In genomic region chr20:16528078-16528477, GRCh38 we compare ENCODE assay signal across 7 cellular contexts. TPM values are rescaled to one million over a fixed set of nuclear protein-coding genes. Genes with fewer than 3 reads are reported as not detected.
DNase-seq lines count a peak whose midpoint lies in the region; ATAC-seq and TF ChIP-seq lines count a peak whose summit lies in the region.

No MANE protein-coding gene starts in this region.

- no peaks in the 10 kb centered on the region for H3K36me3 ChIP-seq in HUES48 (ENCODE audit: control insufficient read depth, insufficient read depth, low read length)
- peaks cover 0 to 8% (median 0%) of the 10 kb centered on the region in 4 donors for H3K36me3 ChIP-seq in transverse colon

- H3K4me1 Mint-ChIP-seq in T-helper 17 cell, result no peaks in the 10 kb centered on the region

- WGBS in transverse colon (ENCODE audit: low coverage in 1 of 2), 2 donors, result 39 to 44% methylated on average over 4 to 5 of the region's 5 CpGs

- H3K27ac ChIP-seq in HUES48 (ENCODE audit: low read depth, low read length) (peak overlapping the region; percentile 70), transverse colon (peak overlapping the region; percentile 59 to 78 (median 74))

- H3K27me3 Mint-ChIP-seq in T-helper 17 cell, result no peaks in the 10 kb centered on the region

- H3K27me3 ChIP-seq in HUES48 (ENCODE audit: control insufficient read depth, insufficient read depth, low read length) (no peaks in the 10 kb centered on the region), transverse colon (no peaks in the 10 kb centered on the region)

- H3K4me1 ChIP-seq in HUES48 (ENCODE audit: control insufficient read depth, insufficient read depth, low read length) (peaks cover 34% of the 10 kb centered on the region), transverse colon (peaks cover 4 to 39% (median 17%) of the 10 kb centered on the region in 4 donors)

- H3K4me3 ChIP-seq in HUES48 (ENCODE audit: low read depth, low read length) (no peak overlapping the region), transverse colon (no peak overlapping the region)

- intact Hi-C loops in transverse colon (cut with DNase I; ENCODE audit: low total_unique reads), result no loop called here

- no peak overlapping the region for H3K4me3 Mint-ChIP-seq in T-helper 17 cell

- H3K9ac ChIP-seq in HUES48 (ENCODE audit: low read depth, low read length), result no peak overlapping the region

- TF ChIP-seq POLR2A in transverse colon (IDR thresholded peaks at IDR 0.05), result peak; percentile 43
- TF ChIP-seq POLR2A in GM18505 (IDR thresholded peaks at IDR 0.05; ENCODE audit: borderline replicate concordance, extremely low read depth, insufficient read depth, insufficient read length), result no peak

- in situ Hi-C loops in transverse colon (cut with MboI; ENCODE audit: low pct_ligation_motif_present in 1 of 4, low pct_unique_long_range_greater_than_20kb in 1 of 4, low sequenced_read_pairs in 3 of 4), result loop anchor here in 1 of 4 donors (25.0 kb wide), 1 partner anchor 184 kb away; no protein-coding TSS in a partner anchor

- no peak for ATAC-seq in GM18505 (IDR thresholded peaks at IDR 0.05; ENCODE audit: unreplicated experiment)
- ATAC-seq in T-helper 17 cell, result no peak

- H3K27ac Mint-ChIP-seq in T-helper 17 cell, result no peak overlapping the region

- no peak for TF ChIP-seq CTCF in transverse colon (IDR thresholded peaks at IDR 0.05)

- H3K36me3 Mint-ChIP-seq in T-helper 17 cell (ENCODE audit: low read depth), result peaks cover under 1% of the 10 kb centered on the region

- TF ChIP-seq EP300 in transverse colon (IDR thresholded peaks at IDR 0.05; ENCODE audit: low read depth), result peak; percentile 26

- peak; percentile 89 for DNase-seq in RPMI7951 (ENCODE audit: low read depth)
- DNase-seq in glomerular visceral epithelial cell (ENCODE audit: extremely low spot score), result peak; percentile 76
- DNase-seq in transverse colon, result peak; percentile 78
- DNase-seq in GDM1 (lab: John Stamatoyannopoulos, UW), result no peak
- no peak for DNase-seq in T-helper 17 cell

- H3K9me3 ChIP-seq in HUES48 (ENCODE audit: control insufficient read depth, insufficient read depth, low read length), result no peaks in the 10 kb centered on the region
- H3K9me3 ChIP-seq in transverse colon, result no peaks in the 10 kb centered on the region
- H3K9me3 ChIP-seq in T-helper 17 cell (ENCODE audit: control insufficient read depth, low read length, poor library complexity, severe bottlenecking), result no peaks in the 10 kb centered on the region

RNA-seq across cellular contexts. Expression of gene KIF16B, which starts 45.2 kb away (rescaled TPM):
- total RNA-seq in RPMI7951 (2014; rRNA removed; shearing (Covaris generic)), result 9.4 and 10.6 TPM in 2 replicates
- total RNA-seq in transverse colon (100 to 1,000 TPM in 1 of 4 donors, 10 to 100 TPM in 3; 82.7 to 154 (median 90.1) TPM), T-helper 17 cell (10 to 100 TPM; 11.1 to 12.0 TPM)

Comparison
In these comparisons a context has a peak if more than half of its experiments do, and no peak if none do; other contexts are left out.
1. DNase-seq: peak in RPMI7951 (single experiment), glomerular visceral epithelial cell (single experiment) and transverse colon (single experiment); none in GDM1 (single experiment) and T-helper 17 cell (0 of 3).